In genomic region chr10:69125554-69125953, GRCh38 we compare ENCODE assay signal across 8 cellular contexts. TPM values are rescaled to one million over a fixed set of nuclear protein-coding genes. Genes with fewer than 3 reads are reported as not detected.
DNase-seq lines count a peak whose midpoint lies in the region; ATAC-seq and TF ChIP-seq lines count a peak whose summit lies in the region.

No MANE protein-coding gene starts in this region.

- no peak for DNase-seq in H7
- no peak for DNase-seq in SJSA1 (ENCODE audit: low read depth in 1 of 2, low spot score in 2 of 2)
- peak; percentile 61 to 76 for DNase-seq in erythroblast (lab: John Stamatoyannopoulos, UW)
- DNase-seq in Kasumi-1 (lab: John Stamatoyannopoulos, UW): no peak
- no peak for DNase-seq in foreskin melanocyte
- DNase-seq in globus pallidus (ENCODE audit: low spot score): no peak

- H3K27ac ChIP-seq in SJSA1 (no peak overlapping the region), rectal smooth muscle tissue (ENCODE audit: low read depth, low read length) (no peak overlapping the region)

- H3K4me3 ChIP-seq in H7 (ENCODE audit: insufficient read depth, low read depth, low read length): peak overlapping the region; percentile 89
- H3K4me3 ChIP-seq in SJSA1: peak overlapping the region; percentile 82; the same call in 1 of the 2 replicates
- H3K4me3 ChIP-seq in rectal smooth muscle tissue (ENCODE audit: low read length): peak overlapping the region; percentile 21

- no peaks in the 10 kb centered on the region for H3K9me3 ChIP-seq in SJSA1 (replicated peaks)

- TF ChIP-seq POLR2A in erythroblast (IDR thresholded peaks at IDR 0.05; ENCODE audit: low read length): no peak

- H3K36me3 ChIP-seq in H7 (replicated peaks; ENCODE audit: control insufficient read depth, insufficient read depth, low read length) (no peaks in the 10 kb centered on the region), SJSA1 (peaks cover 10% of the 10 kb centered on the region), rectal smooth muscle tissue (ENCODE audit: control insufficient read depth, insufficient read depth, low read length) (no peaks in the 10 kb centered on the region)

- H3K27me3 ChIP-seq in H7 (ENCODE audit: control insufficient read depth, insufficient read depth, low read length) (no peaks in the 10 kb centered on the region), SJSA1 (replicated peaks) (no peaks in the 10 kb centered on the region), rectal smooth muscle tissue (ENCODE audit: control insufficient read depth, insufficient read depth, low read length) (no peaks in the 10 kb centered on the region)

- ATAC-seq in GM21360 (IDR thresholded peaks at IDR 0.05; ENCODE audit: unreplicated experiment): no peak

- H3K4me1 ChIP-seq in SJSA1 (replicated peaks) (peaks cover 14% of the 10 kb centered on the region), rectal smooth muscle tissue (ENCODE audit: control insufficient read depth, insufficient read depth, low read length) (peaks cover 7% of the 10 kb centered on the region)

- no peak overlapping the region for H3K9ac ChIP-seq in rectal smooth muscle tissue (ENCODE audit: low read length)

RNA-seq across cellular contexts. Expression of gene VPS26A, which starts 1.6 kb away (rescaled TPM):
- total RNA-seq in H7 (2014; rRNA removed; shearing (Covaris generic)): 12.4 and 14.9 TPM in 2 replicates
- 18.6 and 24.0 TPM in 2 replicates for total RNA-seq in SJSA1 (2014; rRNA removed; shearing (Covaris generic))

RNA-seq across cellular contexts. Expression of gene SRGN, which starts 37.7 kb away (rescaled TPM):
- not detected in 2 replicates for total RNA-seq in H7 (2014; rRNA removed; shearing (Covaris generic))
- total RNA-seq in SJSA1 (2014; rRNA removed; shearing (Covaris generic)): 232 and 251 TPM in 2 replicates

RNA-seq across cellular contexts. Expression of gene SUPV3L1, which starts 54.5 kb away (rescaled TPM):
- 38.7 and 45.1 TPM in 2 replicates for total RNA-seq in H7 (2014; rRNA removed; shearing (Covaris generic))
- 22.0 and 26.1 TPM in 2 replicates for total RNA-seq in SJSA1 (2014; rRNA removed; shearing (Covaris generic))

Comparison
In these comparisons a context has a peak if more than half of its experiments do, and no peak if none do; other contexts are left out.
1. DNase-seq: peak in erythroblast (2 of 2); none in H7 (single experiment), SJSA1 (0 of 2), Kasumi-1 (0 of 2), foreskin melanocyte (single experiment) and globus pallidus (single experiment).
2. H3K4me3 ChIP-seq: peak in every context shown above with its lines; median percentile 89 in H7; 82 in SJSA1; 21 in rectal smooth muscle tissue.
3. RNA of gene SRGN, which starts 37.7 kb away (total RNA-seq): 232 to 251 TPM in SJSA1; not detected in H7; every median in the first group is over 100 times any median in the second.